In genomic region chr7:123643495-123644428, GRCh38 we compare ENCODE assay signal across 9 cellular contexts. TPM values are rescaled to one million over a fixed set of nuclear protein-coding genes. Genes with fewer than 3 reads are reported as not detected.
DNase-seq lines count a peak whose midpoint lies in the region; ATAC-seq and TF ChIP-seq lines count a peak whose summit lies in the region.
"Had no signal": no experiment of that assay in that cellular context is flagged by ENCODE, and none has a peak within 500 bp of the region (broad histone marks: within the 10 kb centered on the region; RNA-seq: fewer than 3 reads in every experiment).

No MANE protein-coding gene starts in this region.

- no peaks in the 10 kb centered on the region for H3K9me2 ChIP-seq in OCI-LY7 (ENCODE audit: insufficient read depth, low read length)

- H3K9me3 ChIP-seq in body of pancreas (no peaks in the 10 kb centered on the region), OCI-LY7 (ENCODE audit: low read length) (no peaks in the 10 kb centered on the region)

- H3K4me2 ChIP-seq in OCI-LY7 (ENCODE audit: low read length): no peak overlapping the region

- CTCF ChIA-PET in OCI-LY7 (lab: Charles Lee; ENCODE audit: unreplicated experiment): no interaction called here

- no peak overlapping the region for H3K4me3 ChIP-seq in body of pancreas
- H3K4me3 ChIP-seq in OCI-LY7 (ENCODE audit: low read depth, low read length, poor library complexity, severe bottlenecking): no peak overlapping the region

- ATAC-seq in body of pancreas (peak; percentile 77), left lobe of liver (peak; percentile 69), HG03097 (IDR thresholded peaks at IDR 0.05; ENCODE audit: low FRiP score, unreplicated experiment) (no peak)

- H3K4me1 ChIP-seq in body of pancreas: peaks cover 21% of the 10 kb centered on the region
- no peaks in the 10 kb centered on the region for H3K4me1 ChIP-seq in OCI-LY7 (ENCODE audit: insufficient read depth, low read length, poor library complexity, severe bottlenecking)

- intact Hi-C loops in body of pancreas (cut with DNase I): no loop called here
- intact Hi-C loops in OCI-LY7 (cut with micrococcal nuclease; ENCODE audit: unreplicated experiment): no loop called here

- H3K36me3 ChIP-seq in body of pancreas (replicated peaks in 1 of 2; ENCODE audit: insufficient read depth in 1 of 2, low read depth in 2 of 2) (no peaks in the 10 kb centered on the region), OCI-LY7 (ENCODE audit: insufficient read depth, low read length) (no peaks in the 10 kb centered on the region)

- POLR2A ChIA-PET in OCI-LY7 (lab: Charles Lee): interaction anchor here (1.2 to 1.5 kb wide), 2 partner anchors 12 to 237 kb away, joined by 3 to 4 read pairs; partner anchors contain the start of gene LMOD2

- DNase-seq in COR-L47 (lab: John Stamatoyannopoulos, UW) (peak; percentile 83), NCI-H1436 treated with DMSO at 0.1 percent for 48 hours (lab: John Stamatoyannopoulos, UW) (peak; percentile 24), body of pancreas (peak in 3 of 4 donors; percentile 13 to 32 (median 20)), left lobe of liver (ENCODE audit: low spot score) (no peak), OCI-LY7 (ENCODE audit: low spot score) (no peak), HK-2 (ENCODE audit: unreplicated experiment) (no peak)
- no peak for DNase-seq in activated CD4-positive, alpha-beta T cell treated with anti-CD3 and anti-CD28 coated beads, Interleukin-2, amount 50 U/mL, for 48 hours

- WGBS in body of pancreas, 2 donors: 34 to 38% methylated on average over 6 of the region's 6 CpGs

- TF ChIP-seq POLR2A in body of pancreas (IDR thresholded peaks at IDR 0.05): no peak

- no TSS peak for BruUV-seq in OCI-LY7 (replicated peaks; lab: Mats Ljungman, UMichigan)

- no peak overlapping the region for H2AFZ ChIP-seq in OCI-LY7 (ENCODE audit: low read length)

- no peaks in the 10 kb centered on the region for H3K27me3 ChIP-seq in body of pancreas

- H3K79me2 ChIP-seq in OCI-LY7 (ENCODE audit: insufficient read depth, low read depth, low read length): no peaks in the 10 kb centered on the region

- H3K27ac ChIP-seq in body of pancreas (peak overlapping the region in 1 of 4 donors; percentile 45), OCI-LY7 (ENCODE audit: low read depth, low read length, poor library complexity, severe bottlenecking) (no peak overlapping the region)

- TF ChIP-seq CTCF in body of pancreas (IDR thresholded peaks at IDR 0.05) (no peak), OCI-LY7 (conservative IDR thresholded peaks at IDR 0.05; ENCODE audit: low read length) (no peak)

- H4K20me1 ChIP-seq in OCI-LY7 (ENCODE audit: insufficient read depth, low read length): no peaks in the 10 kb centered on the region

RNA-seq across cellular contexts. Expression of gene LMOD2, which starts 11.9 kb away (rescaled TPM):
- total RNA-seq in body of pancreas (not detected), left lobe of liver (0.10 TPM), OCI-LY7 (2022) (not detected in 2 replicates)
- not detected in 2 replicates for total RNA-seq in OCI-LY7 (2014; rRNA removed; shearing (Covaris generic))
- total RNA-seq: temporal lobe had no signal

RNA-seq across cellular contexts. Expression of gene ASB15, which starts 42.1 kb away (rescaled TPM):
- total RNA-seq in body of pancreas (not detected), left lobe of liver (not detected), OCI-LY7 (2022) (not detected in 2 replicates)
- not detected in 2 replicates for total RNA-seq in OCI-LY7 (2014; rRNA removed; shearing (Covaris generic))
- total RNA-seq: temporal lobe had no signal

Comparison
In these comparisons a context has a peak if more than half of its experiments do, and no peak if none do; other contexts are left out.
1. DNase-seq: peak in COR-L47 (single experiment), NCI-H1436 treated with DMSO at 0.1 percent for 48 hours (single experiment) and body of pancreas (3 of 4); none in left lobe of liver (single experiment), OCI-LY7 (single experiment), HK-2 (single experiment) and activated CD4-positive, alpha-beta T cell treated with anti-CD3 and anti-CD28 coated beads, Interleukin-2, amount 50 U/mL, for 48 hours (0 of 2).